ENCODE assay signal across 9 cellular contexts in the genomic region with DNA sequence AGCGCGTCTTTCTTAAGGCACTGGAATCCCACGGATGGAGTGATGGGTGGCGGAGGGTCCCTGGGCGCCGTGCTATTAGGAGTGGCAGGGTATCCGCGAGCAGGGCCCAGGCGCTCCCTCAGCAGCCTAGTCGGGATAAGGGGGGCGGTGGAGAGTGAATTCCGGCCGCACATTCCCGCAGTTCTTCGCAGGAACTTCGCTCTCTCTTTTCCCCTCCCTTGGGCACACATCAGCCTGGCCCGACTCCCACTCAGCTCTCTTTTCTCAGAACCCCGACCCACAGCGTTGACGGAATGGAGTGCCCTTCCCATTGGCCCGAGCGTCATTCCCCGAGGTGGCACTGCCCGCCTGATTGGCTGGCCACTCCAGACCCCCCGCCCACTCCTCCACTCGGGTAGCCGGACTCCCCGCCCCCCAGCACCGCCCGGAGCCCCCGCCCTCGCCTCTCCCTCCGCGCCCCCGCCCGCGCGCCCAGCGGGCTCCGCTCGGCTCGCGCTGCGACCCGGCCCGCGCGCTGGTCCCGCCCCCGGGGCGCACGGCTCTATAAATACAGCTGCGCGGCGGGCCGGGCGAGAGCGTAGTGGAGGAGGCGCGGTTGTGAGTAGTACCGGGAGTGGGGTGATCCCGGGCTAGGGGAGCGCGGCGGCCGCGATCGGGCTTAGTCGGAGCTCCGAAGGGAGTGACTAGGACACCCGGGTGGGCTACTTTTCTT. TPM values are rescaled to one million over a fixed set of nuclear protein-coding genes. Genes with fewer than 3 reads are reported as not detected.
A peak's percentile ranks its signal among the peaks of the same experiment; 100 is the strongest.
DNase-seq lines count a peak whose midpoint lies in the region; ATAC-seq and TF ChIP-seq lines count a peak whose summit lies in the region.
"Had no signal": no experiment of that assay in that cellular context is flagged by ENCODE, and none has a peak within 500 bp of the region (broad histone marks: within the 10 kb centered on the region; RNA-seq: fewer than 3 reads in every experiment).

A gene with protein sequence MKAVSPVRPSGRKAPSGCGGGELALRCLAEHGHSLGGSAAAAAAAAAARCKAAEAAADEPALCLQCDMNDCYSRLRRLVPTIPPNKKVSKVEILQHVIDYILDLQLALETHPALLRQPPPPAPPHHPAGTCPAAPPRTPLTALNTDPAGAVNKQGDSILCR (plus strand): TSS at position 572 of the 712 bp plus-strand sequence. CDS start 385 bp downstream, outside the sequence.

- no peaks in the 10 kb centered on the region for H3K79me2 ChIP-seq in parathyroid adenoma

- H3K4me3 ChIP-seq in BE2C (ENCODE audit: low read depth, low read length) = peak within 1 kb of the TSS; percentile 59
- peak within 1 kb of the TSS; percentile 37 for H3K4me3 ChIP-seq in LNCaP clone FGC (ENCODE audit: low read depth, low read length)
- H3K4me3 ChIP-seq in parathyroid adenoma (ENCODE audit: low read depth, low read length) = peak within 1 kb of the TSS; percentile 52

- H3K27ac ChIP-seq in parathyroid adenoma = no peak within 1 kb of the TSS

- no peak for TF ChIP-seq CTCF in BE2C (IDR thresholded peaks at IDR 0.05; ENCODE audit: low read depth, low read length)
- TF ChIP-seq CTCF in LNCaP clone FGC (IDR thresholded peaks at IDR 0.05; ENCODE audit: control insufficient read depth, extremely low read depth, insufficient read depth) = no peak
- no peak for TF ChIP-seq CTCF in parathyroid adenoma (IDR thresholded peaks at IDR 0.05)

- no peak within 1 kb of the TSS for H3K27ac Mint-ChIP-seq in stimulated activated effector memory CD8-positive, alpha-beta T cell treated with anti-CD3 and anti-CD28 coated beads, Interleukin-12 subunit alpha, Interleukin-12 subunit beta, amount 100 ng/mL, for 72 hours

- no peaks in the 10 kb centered on the region for H3K4me1 Mint-ChIP-seq in stimulated activated effector memory CD8-positive, alpha-beta T cell treated with anti-CD3 and anti-CD28 coated beads, Interleukin-12 subunit alpha, Interleukin-12 subunit beta, amount 100 ng/mL, for 72 hours

- no peak within 1 kb of the TSS for H3K9ac ChIP-seq in parathyroid adenoma

- H3K27me3 ChIP-seq in BE2C (peaks cover 76% of the 10 kb centered on the region), parathyroid adenoma (ENCODE audit: control insufficient read depth, insufficient read depth, low read length) (no peaks in the 10 kb centered on the region)

- peak within 1 kb of the TSS; percentile 63 for H3K4me2 ChIP-seq in parathyroid adenoma (ENCODE audit: low read length)

- intact Hi-C loops in left cardiac atrium (cut with DNase I) = no loop called here

- peaks cover 4% of the 10 kb centered on the region; the same call in 1 of the 2 replicates for H3K4me1 ChIP-seq in BE2C
- no peaks in the 10 kb centered on the region for H3K4me1 ChIP-seq in parathyroid adenoma

- H3K36me3 Mint-ChIP-seq in stimulated activated effector memory CD8-positive, alpha-beta T cell treated with anti-CD3 and anti-CD28 coated beads, Interleukin-12 subunit alpha, Interleukin-12 subunit beta, amount 100 ng/mL, for 72 hours = no peaks in the 10 kb centered on the region

- no peaks in the 10 kb centered on the region for H3K9me3 Mint-ChIP-seq in stimulated activated effector memory CD8-positive, alpha-beta T cell treated with anti-CD3 and anti-CD28 coated beads, Interleukin-12 subunit alpha, Interleukin-12 subunit beta, amount 100 ng/mL, for 72 hours

- H3K4me3 Mint-ChIP-seq in stimulated activated effector memory CD8-positive, alpha-beta T cell treated with anti-CD3 and anti-CD28 coated beads, Interleukin-12 subunit alpha, Interleukin-12 subunit beta, amount 100 ng/mL, for 72 hours = no peak within 1 kb of the TSS

- H3K9me3 ChIP-seq in BE2C (no peaks in the 10 kb centered on the region), parathyroid adenoma (ENCODE audit: control insufficient read depth, low read length) (no peaks in the 10 kb centered on the region)

- ATAC-seq in left cardiac atrium (peak; percentile 90 to 94), HG02571 (IDR thresholded peaks at IDR 0.05; ENCODE audit: unreplicated experiment) (no peak), HG03095 (IDR thresholded peaks at IDR 0.05; ENCODE audit: unreplicated experiment) (no peak)
- ATAC-seq in stimulated activated effector memory CD8-positive, alpha-beta T cell treated with anti-CD3 and anti-CD28 coated beads, Interleukin-12 subunit alpha, Interleukin-12 subunit beta, amount 100 ng/mL, for 72 hours = no peak

- H3K36me3 ChIP-seq in BE2C = no peaks in the 10 kb centered on the region
- H3K36me3 ChIP-seq in parathyroid adenoma (ENCODE audit: control insufficient read depth, insufficient read depth, low read length) = no peaks in the 10 kb centered on the region

- DNase-seq in BE2C (peak; percentile 96), LNCaP clone FGC (ENCODE audit: low read depth) (no peak), amygdala (lab: John Stamatoyannopoulos, UW) (peak in 54 of 56 donors; percentile 31 to 93 (median 80)), left cardiac atrium (peak; percentile 95)
- DNase-seq in stimulated activated effector memory CD8-positive, alpha-beta T cell treated with anti-CD3 and anti-CD28 coated beads, Interleukin-12 subunit alpha, Interleukin-12 subunit beta, amount 100 ng/mL, for 72 hours (ENCODE audit: low spot score in 2 of 2) = no peak

- H2AFZ ChIP-seq in parathyroid adenoma = peak within 1 kb of the TSS; percentile 48

RNA-seq across cellular contexts. Expression of the gene that starts here (rescaled TPM):
- 0.25 TPM for polyA plus RNA-seq in BE2C (2012; ENCODE audit: insufficient read depth, insufficient read length, low read depth)
- 10 to 100 TPM in 1 of 2 donors, 1 to 10 TPM in 1; 9.0 to 44.0 TPM for total RNA-seq in left cardiac atrium
- total RNA-seq: myocyte had no signal

Comparison
In these comparisons a context has a peak if more than half of its experiments do, and no peak if none do; other contexts are left out.
1. DNase-seq: peak in BE2C (single experiment), amygdala (54 of 56) and left cardiac atrium (single experiment); none in LNCaP clone FGC (single experiment) and stimulated activated effector memory CD8-positive, alpha-beta T cell treated with anti-CD3 and anti-CD28 coated beads, Interleukin-12 subunit alpha, Interleukin-12 subunit beta, amount 100 ng/mL, for 72 hours (0 of 2).
2. ATAC-seq: peak in left cardiac atrium (2 of 2); none in stimulated activated effector memory CD8-positive, alpha-beta T cell treated with anti-CD3 and anti-CD28 coated beads, Interleukin-12 subunit alpha, Interleukin-12 subunit beta, amount 100 ng/mL, for 72 hours (single experiment), HG02571 (single experiment) and HG03095 (single experiment).
3. Peak in every context shown above with its lines, with median percentiles within 50 percentile points of each other: H3K4me3 ChIP-seq.